ENCODE assay signal across 16 cellular contexts in the genomic region with DNA sequence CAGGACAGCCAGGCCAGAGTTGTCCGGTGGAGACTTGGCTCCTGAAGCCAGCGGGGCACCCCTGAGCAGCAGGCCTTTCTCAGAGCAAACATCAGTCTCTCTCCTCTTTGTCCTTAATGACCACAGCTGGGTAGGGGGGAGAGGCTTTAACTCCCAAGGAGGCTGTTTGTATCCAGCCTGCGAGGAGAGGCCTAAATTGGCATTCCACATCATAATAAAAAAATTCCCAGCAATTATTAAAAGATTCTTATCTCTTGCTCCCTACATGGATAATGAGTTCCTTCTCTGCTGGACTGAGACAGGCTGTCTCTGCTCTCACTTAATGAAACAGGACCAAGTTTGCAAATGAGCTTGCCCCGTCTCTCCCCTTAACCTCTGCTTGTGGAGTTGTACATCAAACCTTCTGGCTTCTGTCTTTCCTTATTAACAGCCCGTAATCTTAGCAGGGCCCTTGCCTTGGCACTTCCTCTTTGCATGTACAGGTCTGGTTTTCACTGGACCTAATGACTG.
A peak's percentile ranks its signal among the peaks of the same experiment; 100 is the strongest.
DNase-seq lines count a peak whose midpoint lies in the region; ATAC-seq and TF ChIP-seq lines count a peak whose summit lies in the region.
"Had no signal": no experiment of that assay in that cellular context is flagged by ENCODE, and none has a peak within 500 bp of the region (broad histone marks: within the 10 kb centered on the region; RNA-seq: fewer than 3 reads in every experiment).

No MANE protein-coding gene starts in this region.

- H4K20me1 ChIP-seq in Karpas-422 (ENCODE audit: insufficient read depth, low read depth, low read length), result no peaks in the 10 kb centered on the region
- H4K20me1 ChIP-seq in mammary epithelial cell (ENCODE audit: insufficient read depth, low read length), result no peaks in the 10 kb centered on the region
- H4K20me1 ChIP-seq in neural progenitor cell (ENCODE audit: low read depth), result no peaks in the 10 kb centered on the region

- dilution Hi-C loops in mammary epithelial cell (cut with HindIII; ENCODE audit: low sequenced_read_pairs), result no loop called here

- peaks cover 58% of the 10 kb centered on the region for H3K4me1 ChIP-seq in ACC112 (ENCODE audit: control insufficient read depth, insufficient read depth, low read length, unreplicated experiment)
- H3K4me1 ChIP-seq in Karpas-422 (ENCODE audit: low read length), result peaks cover 12% of the 10 kb centered on the region
- peaks cover 33% of the 10 kb centered on the region for H3K4me1 ChIP-seq in mammary epithelial cell (ENCODE audit: insufficient read depth, low read length)
- peaks cover 58% of the 10 kb centered on the region for H3K4me1 ChIP-seq in neural progenitor cell

- no peaks in the 10 kb centered on the region for H3K9me2 ChIP-seq in Karpas-422 (replicated peaks; ENCODE audit: insufficient read depth, low read length)

- H3K4me2 ChIP-seq in Karpas-422 (ENCODE audit: low read depth, low read length, poor library complexity, severe bottlenecking) (no peak overlapping the region), mammary epithelial cell (ENCODE audit: insufficient read depth, low read depth, low read length) (no peak overlapping the region), neural progenitor cell (peak overlapping the region; percentile 24)

- in situ Hi-C loops in mammary epithelial cell (cut with MboI; ENCODE audit: low sequenced_read_pairs in 2 of 2), result no loop called here

- no peaks in the 10 kb centered on the region for H3K36me3 Mint-ChIP-seq in neural progenitor cell
- no peaks in the 10 kb centered on the region for H3K36me3 Mint-ChIP-seq in activated T-cell treated with anti-CD3 and anti-CD28 coated beads, Interleukin-2, amount 50 U/mL, for 72 hours (ENCODE audit: insufficient read depth in 2 of 2)

- H3K27me3 ChIP-seq in ACC112 (ENCODE audit: insufficient read depth, low read length) (no peaks in the 10 kb centered on the region), Karpas-422 (ENCODE audit: low read length) (no peaks in the 10 kb centered on the region), mammary epithelial cell (ENCODE audit: insufficient read depth, low read length) (no peaks in the 10 kb centered on the region), neural progenitor cell (no peaks in the 10 kb centered on the region)
- H3K27me3 ChIP-seq: cardiac muscle cell, SJSA1 had no signal

- no peak overlapping the region for H3K4me3 Mint-ChIP-seq in neural progenitor cell
- H3K4me3 Mint-ChIP-seq in activated T-cell treated with anti-CD3 and anti-CD28 coated beads, Interleukin-2, amount 50 U/mL, for 72 hours, result no peak overlapping the region
- H3K4me3 Mint-ChIP-seq: natural killer cell treated with Interleukin-12 subunit alpha and Interleukin-12 subunit beta and Interleukin-15 and Interleukin-18, amount 100 ng/mL, for 72 hours had no signal

- 74% methylated on average over 3 of the region's 5 CpGs for WGBS in mammary epithelial cell (ENCODE audit: low coverage, missing lambda C conversion rate)

- H3K9ac ChIP-seq in Karpas-422 (ENCODE audit: low read length) (no peak overlapping the region), mammary epithelial cell (ENCODE audit: insufficient read depth, low read length) (no peak overlapping the region), neural progenitor cell (no peak overlapping the region)

- H3K9me3 Mint-ChIP-seq in neural progenitor cell, result peaks cover 3% of the 10 kb centered on the region
- no peaks in the 10 kb centered on the region for H3K9me3 Mint-ChIP-seq in activated T-cell treated with anti-CD3 and anti-CD28 coated beads, Interleukin-2, amount 50 U/mL, for 72 hours
- H3K9me3 Mint-ChIP-seq: natural killer cell treated with Interleukin-12 subunit alpha and Interleukin-12 subunit beta and Interleukin-15 and Interleukin-18, amount 100 ng/mL, for 72 hours had no signal

- peaks cover 37% of the 10 kb centered on the region for H3F3A ChIP-seq in neural progenitor cell (ENCODE audit: low read depth)

- ATAC-seq in HG03520 (IDR thresholded peaks at IDR 0.05; ENCODE audit: unreplicated experiment) (no peak), left ventricle myocardium superior (no peak)
- no peak for ATAC-seq in activated T-cell treated with anti-CD3 and anti-CD28 coated beads, Interleukin-2, amount 50 U/mL, for 72 hours (replicated peaks in 1 of 2)
- ATAC-seq: natural killer cell treated with Interleukin-12 subunit alpha and Interleukin-12 subunit beta and Interleukin-15 and Interleukin-18, amount 100 ng/mL, for 72 hours had no signal

- DNase-seq in Karpas-422 (peak; percentile 50), mammary epithelial cell (no peak), neural progenitor cell (ENCODE audit: low spot score) (peak; percentile 37), left ventricle myocardium superior (no peak), HUDEP-2 (lab: John Stamatoyannopoulos, UW; ENCODE audit: unreplicated experiment in 76 of 76) (no peak)
- DNase-seq in activated T-cell treated with anti-CD3 and anti-CD28 coated beads, Interleukin-2, amount 50 U/mL, for 72 hours, result no peak
- DNase-seq: activated naive CD4-positive, alpha-beta T cell; glutamatergic neuron; KBM-7; NCI-H774 had no signal

- H3K4me3 ChIP-seq in ACC112 (ENCODE audit: low read depth, low read length), result no peak overlapping the region
- no peak overlapping the region for H3K4me3 ChIP-seq in Karpas-422 (ENCODE audit: low read length)
- H3K4me3 ChIP-seq in mammary epithelial cell (replicated peaks in 1 of 3; ENCODE audit: insufficient read depth in 1 of 3, low read depth in 2 of 3, low read length in 3 of 3), result no peak overlapping the region
- no peak overlapping the region for H3K4me3 ChIP-seq in neural progenitor cell
- H3K4me3 ChIP-seq: cardiac muscle cell, SJSA1, thoracic aorta had no signal

- H2AFZ ChIP-seq in ACC112 (ENCODE audit: low read length, unreplicated experiment) (no peak overlapping the region), Karpas-422 (ENCODE audit: low read length) (no peak overlapping the region), mammary epithelial cell (ENCODE audit: low read depth, low read length) (peak overlapping the region; percentile 51), neural progenitor cell (replicated peaks) (no peak overlapping the region)

- H3K9me3 ChIP-seq in Karpas-422 (ENCODE audit: low read length), result no peaks in the 10 kb centered on the region
- no peaks in the 10 kb centered on the region for H3K9me3 ChIP-seq in mammary epithelial cell (replicated peaks; ENCODE audit: insufficient read depth, low read length)
- H3K9me3 ChIP-seq in neural progenitor cell (ENCODE audit: low read depth), result no peaks in the 10 kb centered on the region
- H3K9me3 ChIP-seq: SJSA1, thoracic aorta had no signal

- no TSS peak for BruUV-seq in mammary epithelial cell (replicated peaks; lab: Mats Ljungman, UMichigan)

- CTCF ChIA-PET in mammary epithelial cell (lab: Charles Lee; ENCODE audit: low non-redundant PET), result no interaction called here

- H3K79me2 ChIP-seq in ACC112 (ENCODE audit: control insufficient read depth, insufficient read depth, low read length, unreplicated experiment) (no peaks in the 10 kb centered on the region), Karpas-422 (ENCODE audit: low read length) (no peaks in the 10 kb centered on the region), mammary epithelial cell (ENCODE audit: insufficient read depth, low read length) (no peaks in the 10 kb centered on the region), neural progenitor cell (ENCODE audit: low read depth) (no peaks in the 10 kb centered on the region)

- intact Hi-C loops in mammary epithelial cell (cut with micrococcal nuclease) (loop anchor here (5.0 kb wide), 1 partner anchor 49 kb away; no protein-coding TSS in a partner anchor), left ventricle myocardium superior (cut with micrococcal nuclease) (no loop called here)

- H3K27ac ChIP-seq in ACC112 (ENCODE audit: low read depth, low read length) (peak overlapping the region; percentile 75), Karpas-422 (ENCODE audit: low read length) (no peak overlapping the region), mammary epithelial cell (ENCODE audit: insufficient read depth, low read depth, low read length) (no peak overlapping the region), neural progenitor cell (peak overlapping the region; percentile 69)
- H3K27ac ChIP-seq: cardiac muscle cell, SJSA1, thoracic aorta had no signal

- H3K36me3 ChIP-seq in ACC112 (ENCODE audit: insufficient read depth, low read length), result no peaks in the 10 kb centered on the region
- no peaks in the 10 kb centered on the region for H3K36me3 ChIP-seq in Karpas-422 (ENCODE audit: insufficient read depth, low read length)
- no peaks in the 10 kb centered on the region for H3K36me3 ChIP-seq in mammary epithelial cell (ENCODE audit: insufficient read depth, low read length)
- no peaks in the 10 kb centered on the region for H3K36me3 ChIP-seq in neural progenitor cell
- H3K36me3 ChIP-seq: cardiac muscle cell, SJSA1, thoracic aorta had no signal

- peak overlapping the region; percentile 83 for H3K27ac Mint-ChIP-seq in neural progenitor cell
- no peak overlapping the region for H3K27ac Mint-ChIP-seq in activated T-cell treated with anti-CD3 and anti-CD28 coated beads, Interleukin-2, amount 50 U/mL, for 72 hours
- H3K27ac Mint-ChIP-seq: natural killer cell treated with Interleukin-12 subunit alpha and Interleukin-12 subunit beta and Interleukin-15 and Interleukin-18, amount 100 ng/mL, for 72 hours had no signal

- peaks cover 85% of the 10 kb centered on the region for H3K27me3 Mint-ChIP-seq in neural progenitor cell (ENCODE audit: insufficient read depth, low read depth)
- no peaks in the 10 kb centered on the region for H3K27me3 Mint-ChIP-seq in activated T-cell treated with anti-CD3 and anti-CD28 coated beads, Interleukin-2, amount 50 U/mL, for 72 hours (ENCODE audit: low read depth)

- TF ChIP-seq CTCF in mammary epithelial cell (conservative IDR thresholded peaks at IDR 0.05 in 1 of 2, IDR thresholded peaks at IDR 0.05 in 1 of 2; ENCODE audit: extremely low read depth in 1 of 2, insufficient read depth in 1 of 2, low read depth in 1 of 2, low read length in 2 of 2) (no peak), neural progenitor cell (IDR thresholded peaks at IDR 0.05) (no peak)

- peaks cover 62% of the 10 kb centered on the region for H3K4me1 Mint-ChIP-seq in neural progenitor cell
- no peaks in the 10 kb centered on the region for H3K4me1 Mint-ChIP-seq in activated T-cell treated with anti-CD3 and anti-CD28 coated beads, Interleukin-2, amount 50 U/mL, for 72 hours (ENCODE audit: low read depth)

Comparison
In these comparisons a context has a peak if more than half of its experiments do, and no peak if none do; other contexts are left out.
1. H3K27ac ChIP-seq: peak in ACC112 (single experiment) and neural progenitor cell (single experiment); none in Karpas-422 (single experiment) and mammary epithelial cell (single experiment).
2. DNase-seq: peak in Karpas-422 (single experiment) and neural progenitor cell (single experiment); none in mammary epithelial cell (single experiment), activated T-cell treated with anti-CD3 and anti-CD28 coated beads, Interleukin-2, amount 50 U/mL, for 72 hours (0 of 2), left ventricle myocardium superior (single experiment) and HUDEP-2 (0 of 76).